Comparison of ENCODE assay signal across 10 cellular contexts in the genomic region with DNA sequence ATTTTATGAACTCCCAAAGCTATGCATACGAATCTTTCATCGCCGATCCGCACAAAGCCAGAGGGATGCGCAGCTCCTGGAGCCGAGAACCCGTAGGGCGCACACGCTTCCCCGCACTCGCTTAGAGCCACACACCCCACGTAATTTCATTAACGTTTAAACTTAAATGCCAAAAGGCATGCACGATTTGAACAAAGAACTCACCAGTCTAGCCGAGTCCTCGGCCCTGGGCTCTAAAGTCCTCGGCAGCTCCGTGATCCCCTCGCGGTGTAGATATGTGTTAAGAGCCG. TPM values are rescaled to one million over a fixed set of nuclear protein-coding genes. Genes with fewer than 3 reads are reported as not detected.
DNase-seq lines count a peak whose midpoint lies in the region; ATAC-seq and TF ChIP-seq lines count a peak whose summit lies in the region.
"Had no signal": no experiment of that assay in that cellular context is flagged by ENCODE, and none has a peak within 500 bp of the region (broad histone marks: within the 10 kb centered on the region; RNA-seq: fewer than 3 reads in every experiment).

No MANE protein-coding gene starts in this region.

- H3K9me3 ChIP-seq in mesodermal cell (ENCODE audit: control insufficient read depth, low read length) (peaks cover 6% of the 10 kb centered on the region), aorta (ENCODE audit: control insufficient read depth, low read length) (no peaks in the 10 kb centered on the region)

- 0 to 1% methylated on average over 17 to 19 of the region's 21 CpGs for WGBS in mesodermal cell (ENCODE audit: insufficient coverage in 2 of 2), 2 experiments
- WGBS in aorta, 2 donors = 0% methylated on average over 21 of the region's 21 CpGs

- H3K36me3 ChIP-seq in mesodermal cell (ENCODE audit: control insufficient read depth, insufficient read depth, low read length) (peaks cover 17% of the 10 kb centered on the region), aorta (ENCODE audit: control insufficient read depth in 1 of 2, insufficient read depth in 2 of 2, low read length in 1 of 2) (no peaks in the 10 kb centered on the region)

- CTCF ChIA-PET in activated naive CD4-positive, alpha-beta T cell treated with anti-CD3 and anti-CD28 coated beads, Interleukin-2, amount 10 ng/mL, durations not matched to agents 7 days and 5 days (lab: Charles Lee) = no interaction called here

- H3K4me3 ChIP-seq in dorsolateral prefrontal cortex (peak overlapping the region; percentile 53 to 86 (median 70)), mesodermal cell (ENCODE audit: extremely low read depth, insufficient read depth, low read length, poor library complexity, severe bottlenecking) (peak overlapping the region; percentile 93), aorta (ENCODE audit: low read length in 2 of 2) (peak overlapping the region; percentile 38 to 90)

- intact Hi-C loops in dorsolateral prefrontal cortex (cut with DNase I) (loop anchor here in 1 of 2 donors (2.0 kb wide), 1 partner anchor 57 kb away; no protein-coding TSS in a partner anchor), aorta (cut with DNase I) (loop anchor here (5.0 to 10.0 kb wide), 7 partner anchors 119 to 1646 kb away; no protein-coding TSS in a partner anchor)

- H3K36me3 Mint-ChIP-seq in activated naive CD4-positive, alpha-beta T cell treated with anti-CD3 and anti-CD28 coated beads, Interleukin-2, amount 10 ng/mL, durations not matched to agents 7 days and 5 days = peaks cover 5% of the 10 kb centered on the region
- H3K36me3 Mint-ChIP-seq: activated naive CD4-positive, alpha-beta T cell treated with anti-CD3 and anti-CD28 coated beads, Interleukin-2, amount 50 U/mL, for 24 hours had no signal

- peak overlapping the region in 48 of 59 donors; percentile 8 to 87 (median 62) for H3K27ac ChIP-seq in dorsolateral prefrontal cortex
- peak overlapping the region; percentile 90 for H3K27ac ChIP-seq in mesodermal cell (ENCODE audit: low read depth, low read length, severe bottlenecking)
- peak overlapping the region; percentile 54 to 97 for H3K27ac ChIP-seq in aorta (ENCODE audit: low read depth in 1 of 2, low read length in 2 of 2)

- ATAC-seq in aorta (ENCODE audit: low FRiP score) = peak; percentile 1
- ATAC-seq in GM21367 (IDR thresholded peaks at IDR 0.05; ENCODE audit: unreplicated experiment) = no peak
- no peak for ATAC-seq in HG03095 (IDR thresholded peaks at IDR 0.05; ENCODE audit: unreplicated experiment)

- peaks cover 16% of the 10 kb centered on the region for H3K4me1 Mint-ChIP-seq in activated naive CD4-positive, alpha-beta T cell treated with anti-CD3 and anti-CD28 coated beads, Interleukin-2, amount 10 ng/mL, durations not matched to agents 7 days and 5 days

- peaks cover 62% of the 10 kb centered on the region for H3K27me3 Mint-ChIP-seq in activated naive CD4-positive, alpha-beta T cell treated with anti-CD3 and anti-CD28 coated beads, Interleukin-2, amount 10 ng/mL, durations not matched to agents 7 days and 5 days

- DNase-seq in activated naive CD4-positive, alpha-beta T cell treated with anti-CD3 and anti-CD28 coated beads, Interleukin-2, amount 10 ng/mL, durations not matched to agents 7 days and 5 days = no peak
- DNase-seq in activated naive CD4-positive, alpha-beta T cell treated with anti-CD3 and anti-CD28 coated beads, Interleukin-2, amount 50 U/mL, for 16 hours = no peak
- DNase-seq in dorsolateral prefrontal cortex (no peak), aorta (no peak)
- DNase-seq in effector CD4-positive, alpha-beta T cell = no peak
- DNase-seq: GF-D8 had no signal

- TF ChIP-seq CTCF in dorsolateral prefrontal cortex (IDR thresholded peaks at IDR 0.05 in 54 of 56, conservative IDR thresholded peaks at IDR 0.05 in 2 of 56; ENCODE audit: low read depth in 1 of 56, partially characterized antibody in 56 of 56) = peak in 13 of 56 donors; percentile 2 to 40 (median 6)

- H3K27me3 ChIP-seq in dorsolateral prefrontal cortex (peaks cover 0 to 51% (median 14%) of the 10 kb centered on the region in 45 donors), aorta (ENCODE audit: control insufficient read depth in 1 of 2, insufficient read depth in 2 of 2, low read length in 1 of 2) (no peaks in the 10 kb centered on the region)

- no peak overlapping the region for H3K4me3 Mint-ChIP-seq in activated naive CD4-positive, alpha-beta T cell treated with anti-CD3 and anti-CD28 coated beads, Interleukin-2, amount 10 ng/mL, durations not matched to agents 7 days and 5 days
- H3K4me3 Mint-ChIP-seq: activated naive CD4-positive, alpha-beta T cell treated with anti-CD3 and anti-CD28 coated beads, Interleukin-2, amount 50 U/mL, for 24 hours had no signal

- peak overlapping the region; percentile 7 for H3K27ac Mint-ChIP-seq in activated naive CD4-positive, alpha-beta T cell treated with anti-CD3 and anti-CD28 coated beads, Interleukin-2, amount 10 ng/mL, durations not matched to agents 7 days and 5 days
- H3K27ac Mint-ChIP-seq: activated naive CD4-positive, alpha-beta T cell treated with anti-CD3 and anti-CD28 coated beads, Interleukin-2, amount 50 U/mL, for 24 hours had no signal

- H3K9me3 Mint-ChIP-seq in activated naive CD4-positive, alpha-beta T cell treated with anti-CD3 and anti-CD28 coated beads, Interleukin-2, amount 10 ng/mL, durations not matched to agents 7 days and 5 days = no peaks in the 10 kb centered on the region
- H3K9me3 Mint-ChIP-seq: activated naive CD4-positive, alpha-beta T cell treated with anti-CD3 and anti-CD28 coated beads, Interleukin-2, amount 50 U/mL, for 24 hours had no signal

- H3K4me1 ChIP-seq in mesodermal cell (ENCODE audit: control insufficient read depth, insufficient read depth, low read length, poor library complexity, severe bottlenecking) (peaks cover 12% of the 10 kb centered on the region), aorta (ENCODE audit: control insufficient read depth in 1 of 2, insufficient read depth in 2 of 2, low read length in 2 of 2) (no peaks in the 10 kb centered on the region)

RNA-seq across cellular contexts. Expression of a gene that starts 2.4 kb away (rescaled TPM):
- total RNA-seq in dorsolateral prefrontal cortex = 100 to 1,000 TPM in 2 of 120 experiments, 10 to 100 TPM in 118; 41.2 to 181 (median 59.6) TPM
- 176 TPM for polyA plus RNA-seq in mesodermal cell (2013, experiment 1 of 2)
- polyA plus RNA-seq in mesodermal cell (2013, experiment 2 of 2) = 122 TPM
- 100 to 1,000 TPM in 1 of 2 donors, 10 to 100 TPM in 1; 95.3 to 106 TPM for total RNA-seq in aorta
- polyA plus RNA-seq in aorta = 10 to 100 TPM; 23.5 to 41.2 TPM
